Comparison of ENCODE assay signal across 21 cellular contexts in the genomic region with DNA sequence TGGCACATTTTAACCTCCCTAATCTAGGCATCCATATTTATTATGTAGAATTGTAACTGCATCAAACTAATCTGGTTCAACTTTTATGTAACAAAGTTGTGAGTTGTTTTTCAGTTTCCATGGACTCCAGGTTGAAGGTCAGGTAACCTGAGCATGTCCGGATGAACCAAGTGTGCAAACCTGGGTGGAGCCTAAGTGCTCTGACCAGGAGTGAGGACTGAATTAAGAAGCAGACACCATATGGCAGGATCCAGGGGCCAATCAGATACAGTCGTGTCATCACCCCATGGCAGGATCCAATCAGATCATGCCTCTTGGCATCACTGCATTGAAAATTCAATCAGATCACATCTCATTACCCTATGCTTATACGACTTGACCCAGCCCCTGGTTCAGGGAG. TPM values are rescaled to one million over a fixed set of nuclear protein-coding genes. Genes with fewer than 3 reads are reported as not detected.
"Had no signal": no experiment of that assay in that cellular context is flagged by ENCODE, and none has a peak within 500 bp of the region (broad histone marks: within the 10 kb centered on the region; RNA-seq: fewer than 3 reads in every experiment).

No MANE protein-coding gene starts in this region.

- DNase-seq: activated CD4-positive, alpha-beta T cell treated with anti-CD3 and anti-CD28 coated beads for 1 hour; activated CD4-positive, alpha-beta T cell treated with anti-CD3 and anti-CD28 coated beads, Interleukin-2, amount 50 U/mL, for 4 hours; activated naive CD4-positive, alpha-beta T cell treated with Interleukin-2 at 50 U/mL for 16 hours; activated T-cell treated with anti-CD3 and anti-CD28 coated beads for 4 hours; dermis blood vessel endothelial cell; effector memory CD8-positive, alpha-beta T cell; foreskin keratinocyte; glutamatergic neuron; kidney glomerular epithelial cell; lower lobe of right lung; sigmoid colon; stimulated activated CD4-positive, alpha-beta T cell treated with anti-CD3 and anti-CD28 coated beads, Interleukin-1b, Interleukin-23, amount 100 ng/mL, for 48 hours; stomach; testis; upper lobe of left lung had no signal

- H3K9me3 ChIP-seq: ascending aorta, lower lobe of right lung, sigmoid colon, stomach, testis, upper lobe of left lung had no signal

- H3K4me1 ChIP-seq: foreskin keratinocyte, lower lobe of right lung, neural progenitor cell, sigmoid colon, testis, upper lobe of left lung had no signal

- H3K36me3 ChIP-seq: ascending aorta, lower lobe of right lung, neural progenitor cell, sigmoid colon, stomach, upper lobe of left lung had no signal

- H3K27me3 ChIP-seq: ascending aorta, foreskin keratinocyte, neural progenitor cell, sigmoid colon, stomach, testis, upper lobe of left lung had no signal

- H3K9me3 Mint-ChIP-seq: mesothelial cell of epicardium, neural progenitor cell had no signal

- H3K9ac ChIP-seq: neural progenitor cell had no signal

- ATAC-seq: effector memory CD8-positive, alpha-beta T cell; foreskin keratinocyte; lower lobe of right lung had no signal

- H3K4me3 ChIP-seq: ascending aorta, lower lobe of right lung, neural progenitor cell, sigmoid colon, stomach, testis, upper lobe of left lung had no signal

- H3K4me3 Mint-ChIP-seq: effector memory CD8-positive, alpha-beta T cell; mesothelial cell of epicardium; neural progenitor cell had no signal

- H3K4me1 Mint-ChIP-seq: mesothelial cell of epicardium, neural progenitor cell had no signal

- H3K27ac Mint-ChIP-seq: effector memory CD8-positive, alpha-beta T cell; mesothelial cell of epicardium; neural progenitor cell had no signal

- H3K4me2 ChIP-seq: neural progenitor cell had no signal

- H3K27ac ChIP-seq: ascending aorta, foreskin keratinocyte, lower lobe of right lung, neural progenitor cell, sigmoid colon, stomach, testis, upper lobe of left lung had no signal

- H3K36me3 Mint-ChIP-seq: mesothelial cell of epicardium, neural progenitor cell had no signal

- H3K27me3 Mint-ChIP-seq: effector memory CD8-positive, alpha-beta T cell had no signal

RNA-seq across cellular contexts. Expression of a gene that starts 41.2 kb away (rescaled TPM):
- total RNA-seq: ascending aorta, bronchial epithelial cell, foreskin keratinocyte, lower lobe of right lung, myocyte, osteocyte had no signal
